1 cellular context compared by ENCODE assay signal in genomic region chr3:195909645-195910498, GRCh38.
TF ChIP-seq lines count a peak whose summit lies in the region.

No MANE protein-coding gene starts in this region.

TF ChIP-seq in HepG2, 621 proteins besides CTCF, POLR2A, EP300 and RAD21 (continued from another document and continues in another):
- TF ChIP-seq, protein P1, sequence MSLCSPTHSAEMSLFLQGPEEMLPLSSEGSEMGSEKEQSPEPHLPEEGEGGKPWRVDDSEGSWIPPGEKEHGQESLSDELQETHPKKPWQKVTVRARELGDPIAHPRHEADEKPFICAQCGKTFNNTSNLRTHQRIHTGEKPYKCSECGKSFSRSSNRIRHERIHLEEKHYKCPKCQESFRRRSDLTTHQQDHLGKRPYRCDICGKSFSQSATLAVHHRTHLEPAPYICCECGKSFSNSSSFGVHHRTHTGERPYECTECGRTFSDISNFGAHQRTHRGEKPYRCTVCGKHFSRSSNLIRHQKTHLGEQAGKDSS (CRISPR knock-in tag; IDR thresholded peaks at IDR 0.05; ENCODE audit: borderline replicate concordance, low read depth), result peak; percentile 38; the same call in 1 of the 2 replicates
- TF ChIP-seq SP5 (CRISPR knock-in tag; IDR thresholded peaks at IDR 0.05; ENCODE audit: borderline replicate concordance, low read depth), result peak; percentile 68
- peak; percentile 43; the same call in 1 of the 2 replicates for TF ChIP-seq DR1 (CRISPR knock-in tag; IDR thresholded peaks at IDR 0.05)
- TF ChIP-seq HNRNPLL (IDR thresholded peaks at IDR 0.05; ENCODE audit: low read depth, low read length, poor library complexity, severe bottlenecking), result peak; percentile 18
- no peak for TF ChIP-seq CREBL2 (CRISPR knock-in tag; IDR thresholded peaks at IDR 0.05; ENCODE audit: borderline replicate concordance)
- TF ChIP-seq ISL2 (CRISPR knock-in tag; IDR thresholded peaks at IDR 0.05), result peak; percentile 17; the same call in 1 of the 2 replicates
- TF ChIP-seq CCAR2 (optimal IDR thresholded peaks at IDR 0.05; ENCODE audit: low read depth, low read length), result no peak
- no peak for TF ChIP-seq ZFP36L1 (CRISPR knock-in tag; IDR thresholded peaks at IDR 0.05)
- TF ChIP-seq GFI1 (CRISPR knock-in tag; IDR thresholded peaks at IDR 0.05; ENCODE audit: borderline replicate concordance), result 0 out of 2 replicates have a peak, but pooled peaks have one; percentile 40
- TF ChIP-seq, protein P2, sequence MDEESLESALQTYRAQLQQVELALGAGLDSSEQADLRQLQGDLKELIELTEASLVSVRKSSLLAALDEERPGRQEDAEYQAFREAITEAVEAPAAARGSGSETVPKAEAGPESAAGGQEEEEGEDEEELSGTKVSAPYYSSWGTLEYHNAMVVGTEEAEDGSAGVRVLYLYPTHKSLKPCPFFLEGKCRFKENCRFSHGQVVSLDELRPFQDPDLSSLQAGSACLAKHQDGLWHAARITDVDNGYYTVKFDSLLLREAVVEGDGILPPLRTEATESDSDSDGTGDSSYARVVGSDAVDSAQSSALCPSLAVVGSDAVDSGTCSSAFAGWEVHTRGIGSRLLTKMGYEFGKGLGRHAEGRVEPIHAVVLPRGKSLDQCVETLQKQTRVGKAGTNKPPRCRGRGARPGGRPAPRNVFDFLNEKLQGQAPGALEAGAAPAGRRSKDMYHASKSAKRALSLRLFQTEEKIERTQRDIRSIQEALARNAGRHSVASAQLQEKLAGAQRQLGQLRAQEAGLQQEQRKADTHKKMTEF (CRISPR knock-in tag; IDR thresholded peaks at IDR 0.05), result peak; percentile 54; the same call in 1 of the 2 replicates
- TF ChIP-seq, protein P3, sequence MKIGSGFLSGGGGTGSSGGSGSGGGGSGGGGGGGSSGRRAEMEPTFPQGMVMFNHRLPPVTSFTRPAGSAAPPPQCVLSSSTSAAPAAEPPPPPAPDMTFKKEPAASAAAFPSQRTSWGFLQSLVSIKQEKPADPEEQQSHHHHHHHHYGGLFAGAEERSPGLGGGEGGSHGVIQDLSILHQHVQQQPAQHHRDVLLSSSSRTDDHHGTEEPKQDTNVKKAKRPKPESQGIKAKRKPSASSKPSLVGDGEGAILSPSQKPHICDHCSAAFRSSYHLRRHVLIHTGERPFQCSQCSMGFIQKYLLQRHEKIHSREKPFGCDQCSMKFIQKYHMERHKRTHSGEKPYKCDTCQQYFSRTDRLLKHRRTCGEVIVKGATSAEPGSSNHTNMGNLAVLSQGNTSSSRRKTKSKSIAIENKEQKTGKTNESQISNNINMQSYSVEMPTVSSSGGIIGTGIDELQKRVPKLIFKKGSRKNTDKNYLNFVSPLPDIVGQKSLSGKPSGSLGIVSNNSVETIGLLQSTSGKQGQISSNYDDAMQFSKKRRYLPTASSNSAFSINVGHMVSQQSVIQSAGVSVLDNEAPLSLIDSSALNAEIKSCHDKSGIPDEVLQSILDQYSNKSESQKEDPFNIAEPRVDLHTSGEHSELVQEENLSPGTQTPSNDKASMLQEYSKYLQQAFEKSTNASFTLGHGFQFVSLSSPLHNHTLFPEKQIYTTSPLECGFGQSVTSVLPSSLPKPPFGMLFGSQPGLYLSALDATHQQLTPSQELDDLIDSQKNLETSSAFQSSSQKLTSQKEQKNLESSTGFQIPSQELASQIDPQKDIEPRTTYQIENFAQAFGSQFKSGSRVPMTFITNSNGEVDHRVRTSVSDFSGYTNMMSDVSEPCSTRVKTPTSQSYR (CRISPR knock-in tag; IDR thresholded peaks at IDR 0.05; ENCODE audit: borderline replicate concordance), result peak; percentile 53; the same call in 1 of the 2 replicates
- TF ChIP-seq, protein P4, sequence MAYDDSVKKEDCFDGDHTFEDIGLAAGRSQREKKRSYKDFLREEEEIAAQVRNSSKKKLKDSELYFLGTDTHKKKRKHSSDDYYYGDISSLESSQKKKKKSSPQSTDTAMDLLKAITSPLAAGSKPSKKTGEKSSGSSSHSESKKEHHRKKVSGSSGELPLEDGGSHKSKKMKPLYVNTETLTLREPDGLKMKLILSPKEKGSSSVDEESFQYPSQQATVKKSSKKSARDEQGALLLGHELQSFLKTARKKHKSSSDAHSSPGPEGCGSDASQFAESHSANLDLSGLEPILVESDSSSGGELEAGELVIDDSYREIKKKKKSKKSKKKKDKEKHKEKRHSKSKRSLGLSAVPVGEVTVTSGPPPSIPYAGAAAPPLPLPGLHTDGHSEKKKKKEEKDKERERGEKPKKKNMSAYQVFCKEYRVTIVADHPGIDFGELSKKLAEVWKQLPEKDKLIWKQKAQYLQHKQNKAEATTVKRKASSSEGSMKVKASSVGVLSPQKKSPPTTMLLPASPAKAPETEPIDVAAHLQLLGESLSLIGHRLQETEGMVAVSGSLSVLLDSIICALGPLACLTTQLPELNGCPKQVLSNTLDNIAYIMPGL (CRISPR knock-in tag; IDR thresholded peaks at IDR 0.05; ENCODE audit: borderline replicate concordance in 1 of 2, low read depth in 1 of 2), result 0 out of 4 replicates have a peak, but pooled peaks have one; percentile 27 to 46
- TF ChIP-seq, protein P5, sequence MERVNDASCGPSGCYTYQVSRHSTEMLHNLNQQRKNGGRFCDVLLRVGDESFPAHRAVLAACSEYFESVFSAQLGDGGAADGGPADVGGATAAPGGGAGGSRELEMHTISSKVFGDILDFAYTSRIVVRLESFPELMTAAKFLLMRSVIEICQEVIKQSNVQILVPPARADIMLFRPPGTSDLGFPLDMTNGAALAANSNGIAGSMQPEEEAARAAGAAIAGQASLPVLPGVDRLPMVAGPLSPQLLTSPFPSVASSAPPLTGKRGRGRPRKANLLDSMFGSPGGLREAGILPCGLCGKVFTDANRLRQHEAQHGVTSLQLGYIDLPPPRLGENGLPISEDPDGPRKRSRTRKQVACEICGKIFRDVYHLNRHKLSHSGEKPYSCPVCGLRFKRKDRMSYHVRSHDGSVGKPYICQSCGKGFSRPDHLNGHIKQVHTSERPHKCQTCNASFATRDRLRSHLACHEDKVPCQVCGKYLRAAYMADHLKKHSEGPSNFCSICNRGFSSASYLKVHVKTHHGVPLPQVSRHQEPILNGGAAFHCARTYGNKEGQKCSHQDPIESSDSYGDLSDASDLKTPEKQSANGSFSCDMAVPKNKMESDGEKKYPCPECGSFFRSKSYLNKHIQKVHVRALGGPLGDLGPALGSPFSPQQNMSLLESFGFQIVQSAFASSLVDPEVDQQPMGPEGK (CRISPR knock-in tag; IDR thresholded peaks at IDR 0.05), result peak; percentile 65
- peak; percentile 28; the same call in 1 of the 2 replicates for TF ChIP-seq PHF21A (CRISPR knock-in tag; IDR thresholded peaks at IDR 0.05)
- TF ChIP-seq ZMYM4 (CRISPR knock-in tag; IDR thresholded peaks at IDR 0.05), result 0 out of 2 replicates have a peak, but pooled peaks have one; percentile 36
- TF ChIP-seq THAP9 (CRISPR knock-in tag; IDR thresholded peaks at IDR 0.05; ENCODE audit: borderline replicate concordance), result peak; percentile 43; the same call in 1 of the 2 replicates
- TF ChIP-seq, protein P6, sequence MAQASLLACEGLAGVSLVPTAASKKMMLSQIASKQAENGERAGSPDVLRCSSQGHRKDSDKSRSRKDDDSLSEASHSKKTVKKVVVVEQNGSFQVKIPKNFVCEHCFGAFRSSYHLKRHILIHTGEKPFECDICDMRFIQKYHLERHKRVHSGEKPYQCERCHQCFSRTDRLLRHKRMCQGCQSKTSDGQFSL (CRISPR knock-in tag; IDR thresholded peaks at IDR 0.05), result peak; percentile 62; the same call in 1 of the 2 replicates
- TF ChIP-seq, protein P7, sequence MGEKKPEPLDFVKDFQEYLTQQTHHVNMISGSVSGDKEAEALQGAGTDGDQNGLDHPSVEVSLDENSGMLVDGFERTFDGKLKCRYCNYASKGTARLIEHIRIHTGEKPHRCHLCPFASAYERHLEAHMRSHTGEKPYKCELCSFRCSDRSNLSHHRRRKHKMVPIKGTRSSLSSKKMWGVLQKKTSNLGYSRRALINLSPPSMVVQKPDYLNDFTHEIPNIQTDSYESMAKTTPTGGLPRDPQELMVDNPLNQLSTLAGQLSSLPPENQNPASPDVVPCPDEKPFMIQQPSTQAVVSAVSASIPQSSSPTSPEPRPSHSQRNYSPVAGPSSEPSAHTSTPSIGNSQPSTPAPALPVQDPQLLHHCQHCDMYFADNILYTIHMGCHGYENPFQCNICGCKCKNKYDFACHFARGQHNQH (CRISPR knock-in tag; IDR thresholded peaks at IDR 0.05), result peak; percentile 52; the same call in 1 of the 2 replicates
- no peak for TF ChIP-seq NR3C1 (CRISPR knock-in tag; IDR thresholded peaks at IDR 0.05)
- peak; percentile 43; the same call in 1 of the 2 replicates for TF ChIP-seq ZNF350 (CRISPR knock-in tag; IDR thresholded peaks at IDR 0.05; ENCODE audit: borderline replicate concordance, low read depth)
- no peak for TF ChIP-seq GTF3A (CRISPR knock-in tag; conservative IDR thresholded peaks at IDR 0.05)
- no peak for TF ChIP-seq HES4 (CRISPR knock-in tag; IDR thresholded peaks at IDR 0.05; ENCODE audit: borderline replicate concordance)
- no peak for TF ChIP-seq TBX3 (IDR thresholded peaks at IDR 0.05; ENCODE audit: borderline replicate concordance)
- 0 out of 2 replicates have a peak, but pooled peaks have one; percentile 9 for TF ChIP-seq ZNF446 (CRISPR knock-in tag; IDR thresholded peaks at IDR 0.05)
- peak; percentile 50; the same call in 1 of the 2 replicates for TF ChIP-seq ZMYM3 (CRISPR knock-in tag; IDR thresholded peaks at IDR 0.05)
- TF ChIP-seq NFKB2 (CRISPR knock-in tag; IDR thresholded peaks at IDR 0.05; ENCODE audit: borderline replicate concordance), result peak; percentile 79; the same call in 1 of the 2 replicates
- 0 out of 2 replicates have a peak, but pooled peaks have one; percentile 31 for TF ChIP-seq ZNF547 (CRISPR knock-in tag; IDR thresholded peaks at IDR 0.05)
- no peak for TF ChIP-seq ZNF335 (CRISPR knock-in tag; IDR thresholded peaks at IDR 0.05)
- TF ChIP-seq, protein P8, sequence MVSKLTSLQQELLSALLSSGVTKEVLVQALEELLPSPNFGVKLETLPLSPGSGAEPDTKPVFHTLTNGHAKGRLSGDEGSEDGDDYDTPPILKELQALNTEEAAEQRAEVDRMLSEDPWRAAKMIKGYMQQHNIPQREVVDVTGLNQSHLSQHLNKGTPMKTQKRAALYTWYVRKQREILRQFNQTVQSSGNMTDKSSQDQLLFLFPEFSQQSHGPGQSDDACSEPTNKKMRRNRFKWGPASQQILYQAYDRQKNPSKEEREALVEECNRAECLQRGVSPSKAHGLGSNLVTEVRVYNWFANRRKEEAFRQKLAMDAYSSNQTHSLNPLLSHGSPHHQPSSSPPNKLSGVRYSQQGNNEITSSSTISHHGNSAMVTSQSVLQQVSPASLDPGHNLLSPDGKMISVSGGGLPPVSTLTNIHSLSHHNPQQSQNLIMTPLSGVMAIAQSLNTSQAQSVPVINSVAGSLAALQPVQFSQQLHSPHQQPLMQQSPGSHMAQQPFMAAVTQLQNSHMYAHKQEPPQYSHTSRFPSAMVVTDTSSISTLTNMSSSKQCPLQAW (CRISPR knock-in tag; IDR thresholded peaks at IDR 0.05), result peak; percentile 39; the same call in 1 of the 2 replicates
- 0 out of 2 replicates have a peak, but pooled peaks have one; percentile 9 for TF ChIP-seq HOXA3 (CRISPR knock-in tag; IDR thresholded peaks at IDR 0.05)
- TF ChIP-seq ZFX (CRISPR knock-in tag; IDR thresholded peaks at IDR 0.05; ENCODE audit: low read depth), result peak; percentile 90
- TF ChIP-seq TP53 (CRISPR knock-in tag; conservative IDR thresholded peaks at IDR 0.05), result no peak
- no peak for TF ChIP-seq E2F1 (CRISPR knock-in tag; IDR thresholded peaks at IDR 0.05)
- peak; percentile 69 for TF ChIP-seq PHF8 (CRISPR knock-in tag; IDR thresholded peaks at IDR 0.05)
- peak; percentile 99 for TF ChIP-seq ZFP91 (CRISPR knock-in tag; IDR thresholded peaks at IDR 0.05; ENCODE audit: borderline replicate concordance)
- peak; percentile 54; the same call in 1 of the 2 replicates for TF ChIP-seq ERF (CRISPR knock-in tag; IDR thresholded peaks at IDR 0.05)
